In genomic region chr16:1188781-1189189, GRCh38 we compare ENCODE assay signal across 9 cellular contexts. TPM values are rescaled to one million over a fixed set of nuclear protein-coding genes. Genes with fewer than 3 reads are reported as not detected.
DNase-seq lines count a peak whose midpoint lies in the region; ATAC-seq and TF ChIP-seq lines count a peak whose summit lies in the region.
"Had no signal": no experiment of that assay in that cellular context is flagged by ENCODE, and none has a peak within 500 bp of the region (broad histone marks: within the 10 kb centered on the region; RNA-seq: fewer than 3 reads in every experiment).

No MANE protein-coding gene starts in this region.

- TF ChIP-seq CTCF in neural cell (IDR thresholded peaks at IDR 0.05; ENCODE audit: poor library complexity, severe bottlenecking) = no peak

- no peak overlapping the region for H3K4me2 ChIP-seq in neural cell (ENCODE audit: low read length)
- H3K4me2 ChIP-seq: PC-9 had no signal

- DNase-seq in DMS53 (lab: John Stamatoyannopoulos, UW) (peak; percentile 42), DMS53 treated with DMSO at 0.1 percent for 48 hours (lab: John Stamatoyannopoulos, UW; ENCODE audit: unreplicated experiment) (no peak), NCI-H2107 (lab: John Stamatoyannopoulos, UW) (no peak), NCI-H128 (lab: John Stamatoyannopoulos, UW; ENCODE audit: unreplicated experiment) (no peak)
- peak; percentile 60 for DNase-seq in activated CD4-positive, CD25-positive, alpha-beta regulatory T cell treated with anti-CD3 and anti-CD28 coated beads, Interleukin-2, amount 50 U/mL, for 72 hours
- DNase-seq in effector CD8-positive, alpha-beta T cell (lab: John Stamatoyannopoulos, UW) = peak; percentile 13

- TF ChIP-seq RAD21 in neural cell (conservative IDR thresholded peaks at IDR 0.05) = no peak

- no peaks in the 10 kb centered on the region for H3K79me2 ChIP-seq in neural cell (replicated peaks; ENCODE audit: insufficient read depth, low read length)

- no peak overlapping the region for H2AFZ ChIP-seq in neural cell (ENCODE audit: low read depth, low read length)
- H2AFZ ChIP-seq: PC-9 had no signal

- no peak for TF ChIP-seq EP300 in neural cell (conservative IDR thresholded peaks at IDR 0.05; ENCODE audit: poor library complexity, severe bottlenecking)

- no peaks in the 10 kb centered on the region for H3F3A ChIP-seq in neural cell (ENCODE audit: insufficient read depth, low read length, poor library complexity, severe bottlenecking)

- no peak overlapping the region for H3K27ac ChIP-seq in neural cell (ENCODE audit: low read length)
- H3K27ac ChIP-seq: PC-9 had no signal

- no peaks in the 10 kb centered on the region for H3K9me3 ChIP-seq in neural cell (ENCODE audit: low read length)

- H4K20me1 ChIP-seq in neural cell (ENCODE audit: insufficient read depth) = no peaks in the 10 kb centered on the region

- H3K4me3 ChIP-seq in neural cell (ENCODE audit: low read length) = no peak overlapping the region
- H3K4me3 ChIP-seq: PC-9 had no signal

- H3K27me3 ChIP-seq in neural cell (ENCODE audit: insufficient read depth, low read depth, low read length) = no peaks in the 10 kb centered on the region

- no peak overlapping the region for H3K9ac ChIP-seq in neural cell (ENCODE audit: low read length)

- no peaks in the 10 kb centered on the region for H3K36me3 ChIP-seq in neural cell (ENCODE audit: insufficient read depth, low read length)

- no peaks in the 10 kb centered on the region for H3K9me2 ChIP-seq in neural cell (ENCODE audit: insufficient read depth, low read length)

- no peak for ATAC-seq in HG03097 (IDR thresholded peaks at IDR 0.05; ENCODE audit: low FRiP score, unreplicated experiment)

TF ChIP-seq in neural cell, 6 proteins besides CTCF, POLR2A, EP300 and RAD21:
- TF ChIP-seq EZH2 (IDR thresholded peaks at IDR 0.05; ENCODE audit: borderline replicate concordance, insufficient read depth, low read length, poor library complexity, severe bottlenecking) (no peak), SMC3 (conservative IDR thresholded peaks at IDR 0.05; ENCODE audit: poor library complexity) (no peak), POLR2AphosphoS5 (IDR thresholded peaks at IDR 0.05) (no peak), MXI1 (conservative IDR thresholded peaks at IDR 0.05; ENCODE audit: poor library complexity, severe bottlenecking) (no peak), TAF1 (IDR thresholded peaks at IDR 0.05; ENCODE audit: low read depth) (no peak)
- TF ChIP-seq, protein P1, sequence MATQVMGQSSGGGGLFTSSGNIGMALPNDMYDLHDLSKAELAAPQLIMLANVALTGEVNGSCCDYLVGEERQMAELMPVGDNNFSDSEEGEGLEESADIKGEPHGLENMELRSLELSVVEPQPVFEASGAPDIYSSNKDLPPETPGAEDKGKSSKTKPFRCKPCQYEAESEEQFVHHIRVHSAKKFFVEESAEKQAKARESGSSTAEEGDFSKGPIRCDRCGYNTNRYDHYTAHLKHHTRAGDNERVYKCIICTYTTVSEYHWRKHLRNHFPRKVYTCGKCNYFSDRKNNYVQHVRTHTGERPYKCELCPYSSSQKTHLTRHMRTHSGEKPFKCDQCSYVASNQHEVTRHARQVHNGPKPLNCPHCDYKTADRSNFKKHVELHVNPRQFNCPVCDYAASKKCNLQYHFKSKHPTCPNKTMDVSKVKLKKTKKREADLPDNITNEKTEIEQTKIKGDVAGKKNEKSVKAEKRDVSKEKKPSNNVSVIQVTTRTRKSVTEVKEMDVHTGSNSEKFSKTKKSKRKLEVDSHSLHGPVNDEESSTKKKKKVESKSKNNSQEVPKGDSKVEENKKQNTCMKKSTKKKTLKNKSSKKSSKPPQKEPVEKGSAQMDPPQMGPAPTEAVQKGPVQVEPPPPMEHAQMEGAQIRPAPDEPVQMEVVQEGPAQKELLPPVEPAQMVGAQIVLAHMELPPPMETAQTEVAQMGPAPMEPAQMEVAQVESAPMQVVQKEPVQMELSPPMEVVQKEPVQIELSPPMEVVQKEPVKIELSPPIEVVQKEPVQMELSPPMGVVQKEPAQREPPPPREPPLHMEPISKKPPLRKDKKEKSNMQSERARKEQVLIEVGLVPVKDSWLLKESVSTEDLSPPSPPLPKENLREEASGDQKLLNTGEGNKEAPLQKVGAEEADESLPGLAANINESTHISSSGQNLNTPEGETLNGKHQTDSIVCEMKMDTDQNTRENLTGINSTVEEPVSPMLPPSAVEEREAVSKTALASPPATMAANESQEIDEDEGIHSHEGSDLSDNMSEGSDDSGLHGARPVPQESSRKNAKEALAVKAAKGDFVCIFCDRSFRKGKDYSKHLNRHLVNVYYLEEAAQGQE (IDR thresholded peaks at IDR 0.05; ENCODE audit: borderline replicate concordance) = peak; percentile 25

RNA-seq across cellular contexts. Expression of gene CACNA1H, which starts 35.9 kb away (rescaled TPM):
- 27.7 and 35.7 TPM in 2 replicates for polyA plus RNA-seq in neural cell
- 42.7 and 55.0 TPM in 2 replicates for polyA minus RNA-seq in neural cell

RNA-seq across cellular contexts. Expression of gene TPSG1, which starts 36.3 kb away (rescaled TPM):
- polyA plus RNA-seq in neural cell = not detected in 2 replicates
- polyA minus RNA-seq in neural cell = not detected in 2 replicates

RNA-seq across cellular contexts. Expression of gene TPSB2, which starts 41.2 kb away (rescaled TPM):
- not detected in 2 replicates for polyA plus RNA-seq in neural cell
- polyA minus RNA-seq in neural cell = not detected in 2 replicates

RNA-seq across cellular contexts. Expression of gene TPSAB1, which starts 51.7 kb away (rescaled TPM):
- not detected in 2 replicates for polyA plus RNA-seq in neural cell
- polyA minus RNA-seq in neural cell = not detected in 2 replicates

Comparison
In these comparisons a context has a peak if more than half of its experiments do, and no peak if none do; other contexts are left out.
1. DNase-seq: peak in DMS53 (single experiment), activated CD4-positive, CD25-positive, alpha-beta regulatory T cell treated with anti-CD3 and anti-CD28 coated beads, Interleukin-2, amount 50 U/mL, for 72 hours (single experiment) and effector CD8-positive, alpha-beta T cell (single experiment); none in DMS53 treated with DMSO at 0.1 percent for 48 hours (single experiment), NCI-H2107 (single experiment) and NCI-H128 (single experiment).